1 cellular context compared by ENCODE assay signal in the genomic region with DNA sequence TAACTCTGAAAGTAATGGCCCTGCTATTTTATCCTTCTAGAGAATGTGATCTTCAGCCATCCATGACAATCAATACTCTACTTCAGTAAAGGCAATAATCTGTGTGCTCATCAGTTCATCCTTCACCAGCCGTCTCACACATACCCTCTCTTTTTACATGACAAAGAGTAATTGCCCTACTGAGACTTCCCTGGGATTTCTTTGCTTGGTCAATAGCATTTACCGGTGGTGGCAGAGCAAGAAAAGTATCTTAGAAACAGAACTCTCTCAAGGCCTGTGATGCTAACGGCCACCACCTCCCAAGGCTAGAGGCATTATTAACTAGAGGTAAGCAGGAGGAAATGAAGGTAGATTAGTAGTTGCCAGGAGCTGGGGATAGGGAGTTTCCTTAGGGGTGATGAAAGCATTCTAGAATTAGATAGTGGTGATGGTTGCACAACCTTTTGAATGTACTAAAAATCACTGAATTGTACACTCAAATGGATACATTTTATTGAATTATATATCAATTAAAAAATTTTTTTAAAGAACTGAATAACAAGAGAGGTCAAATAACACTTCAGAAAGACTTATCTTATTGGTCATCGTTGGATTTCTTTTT.
TF ChIP-seq lines count a peak whose summit lies in the region.

No MANE protein-coding gene starts in this region.

TF ChIP-seq in K562, 482 proteins besides CTCF, POLR2A, EP300 and RAD21 (continued from another document):
- TF ChIP-seq MCM7 (IDR thresholded peaks at IDR 0.05): 0 out of 4 replicates have a peak, but pooled peaks of 1 of the 2 experiments have one; percentile 44
- TF ChIP-seq, protein P1, sequence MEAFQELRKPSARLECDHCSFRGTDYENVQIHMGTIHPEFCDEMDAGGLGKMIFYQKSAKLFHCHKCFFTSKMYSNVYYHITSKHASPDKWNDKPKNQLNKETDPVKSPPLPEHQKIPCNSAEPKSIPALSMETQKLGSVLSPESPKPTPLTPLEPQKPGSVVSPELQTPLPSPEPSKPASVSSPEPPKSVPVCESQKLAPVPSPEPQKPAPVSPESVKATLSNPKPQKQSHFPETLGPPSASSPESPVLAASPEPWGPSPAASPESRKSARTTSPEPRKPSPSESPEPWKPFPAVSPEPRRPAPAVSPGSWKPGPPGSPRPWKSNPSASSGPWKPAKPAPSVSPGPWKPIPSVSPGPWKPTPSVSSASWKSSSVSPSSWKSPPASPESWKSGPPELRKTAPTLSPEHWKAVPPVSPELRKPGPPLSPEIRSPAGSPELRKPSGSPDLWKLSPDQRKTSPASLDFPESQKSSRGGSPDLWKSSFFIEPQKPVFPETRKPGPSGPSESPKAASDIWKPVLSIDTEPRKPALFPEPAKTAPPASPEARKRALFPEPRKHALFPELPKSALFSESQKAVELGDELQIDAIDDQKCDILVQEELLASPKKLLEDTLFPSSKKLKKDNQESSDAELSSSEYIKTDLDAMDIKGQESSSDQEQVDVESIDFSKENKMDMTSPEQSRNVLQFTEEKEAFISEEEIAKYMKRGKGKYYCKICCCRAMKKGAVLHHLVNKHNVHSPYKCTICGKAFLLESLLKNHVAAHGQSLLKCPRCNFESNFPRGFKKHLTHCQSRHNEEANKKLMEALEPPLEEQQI (IDR thresholded peaks at IDR 0.05): no peak
- TF ChIP-seq ELF2 (CRISPR knock-in tag; IDR thresholded peaks at IDR 0.05): no peak
- no peak for TF ChIP-seq KDM1A (IDR thresholded peaks at IDR 0.05)
- no peak for TF ChIP-seq GABPB2 (CRISPR knock-in tag; conservative IDR thresholded peaks at IDR 0.05)
- TF ChIP-seq CEBPB (tag; IDR thresholded peaks at IDR 0.05): peak; percentile 50
TF ChIP-seq in K562: peak in this region for 3.
